Comparison of ENCODE assay signal across 1 cellular context in genomic region chrX:115392031-115392430, GRCh38.
TF ChIP-seq lines count a peak whose summit lies in the region.

No MANE protein-coding gene starts in this region.

TF ChIP-seq in HepG2, 621 proteins besides CTCF, POLR2A, EP300 and RAD21 (continued from another document):
- TF ChIP-seq PHF5A (CRISPR knock-in tag; IDR thresholded peaks at IDR 0.05; ENCODE audit: low read depth, unreplicated experiment) = no peak
- 0 out of 2 replicates have a peak, but pooled peaks have one; percentile 37 for TF ChIP-seq PAXIP1 (CRISPR knock-in tag; conservative IDR thresholded peaks at IDR 0.05)
- TF ChIP-seq AHDC1 (CRISPR knock-in tag; IDR thresholded peaks at IDR 0.05; ENCODE audit: borderline replicate concordance) = peak; percentile 29; the same call in 1 of the 2 replicates
- no peak for TF ChIP-seq NONO (IDR thresholded peaks at IDR 0.05)
- TF ChIP-seq NONO (CRISPR knock-in tag; conservative IDR thresholded peaks at IDR 0.05) = 0 out of 2 replicates have a peak, but pooled peaks have one; percentile 19
- 0 out of 2 replicates have a peak, but pooled peaks have one; percentile 15 for TF ChIP-seq FOXP4 (CRISPR knock-in tag; IDR thresholded peaks at IDR 0.05)
- TF ChIP-seq PHB2 (IDR thresholded peaks at IDR 0.05; ENCODE audit: partially characterized antibody) = no peak
- TF ChIP-seq CEBPB (IDR thresholded peaks at IDR 0.05; ENCODE audit: borderline replicate concordance, low read depth, low read length) = peak; percentile 76; the same call in 1 of the 2 replicates
- TF ChIP-seq ZEB1 (IDR thresholded peaks at IDR 0.05; ENCODE audit: insufficient replicate concordance, low read depth) = no peak
- TF ChIP-seq SOX6 (IDR thresholded peaks at IDR 0.05) = no peak
- TF ChIP-seq SOX6 (CRISPR knock-in tag; IDR thresholded peaks at IDR 0.05) = peak; percentile 44; the same call in 1 of the 2 replicates
- TF ChIP-seq NCOA2 (CRISPR knock-in tag; IDR thresholded peaks at IDR 0.05) = 0 out of 2 replicates have a peak, but pooled peaks have one; percentile 15
- TF ChIP-seq HNF4A (CRISPR knock-in tag; IDR thresholded peaks at IDR 0.05) = peak; percentile 65
- TF ChIP-seq SP5 (CRISPR knock-in tag; IDR thresholded peaks at IDR 0.05; ENCODE audit: borderline replicate concordance, low read depth) = no peak
- TF ChIP-seq MED1 (CRISPR knock-in tag; IDR thresholded peaks at IDR 0.05) = 0 out of 2 replicates have a peak, but pooled peaks have one; percentile 22
